ENCODE assay signal across 8 cellular contexts in genomic region chr12:56042430-56043203, GRCh38. TPM values are rescaled to one million over a fixed set of nuclear protein-coding genes. Genes with fewer than 3 reads are reported as not detected.
DNase-seq lines count a peak whose midpoint lies in the region; ATAC-seq and TF ChIP-seq lines count a peak whose summit lies in the region.

No MANE protein-coding gene starts in this region.

- peak overlapping the region; percentile 78 to 91 (median 86) for H3K4me3 ChIP-seq in mammary epithelial cell (replicated peaks in 1 of 3; ENCODE audit: insufficient read depth in 1 of 3, low read depth in 2 of 3, low read length in 3 of 3)
- H3K4me3 ChIP-seq in mononuclear cell (ENCODE audit: low read length): peak overlapping the region; percentile 66

- dilution Hi-C loops in mammary epithelial cell (cut with HindIII; ENCODE audit: low sequenced_read_pairs): loop anchor here (5.0 kb wide), 1 partner anchor 45 kb away; the partner anchor contains the start of gene SUOX

- no peaks in the 10 kb centered on the region for H3K27me3 Mint-ChIP-seq in stimulated activated naive CD8-positive, alpha-beta T cell treated with anti-CD3 and anti-CD28 coated beads, Interleukin-15, Interleukin-2, amounts not matched to agents 100 ng/mL and 50 ng/mL, for 24 hours

- ATAC-seq in stimulated activated naive CD8-positive, alpha-beta T cell treated with anti-CD3 and anti-CD28 coated beads, Interleukin-15, Interleukin-2, amounts not matched to agents 100 U/mL and 50 U/mL, for 24 hours: no peak
- no peak for ATAC-seq in GM18868 (IDR thresholded peaks at IDR 0.05; ENCODE audit: unreplicated experiment)
- ATAC-seq in HG02970 (IDR thresholded peaks at IDR 0.05; ENCODE audit: low FRiP score, unreplicated experiment): no peak

- H3K9me3 Mint-ChIP-seq in stimulated activated naive CD8-positive, alpha-beta T cell treated with anti-CD3 and anti-CD28 coated beads, Interleukin-15, Interleukin-2, amounts not matched to agents 100 ng/mL and 50 ng/mL, for 24 hours: no peaks in the 10 kb centered on the region

- peak overlapping the region; percentile 95 for H2AFZ ChIP-seq in mammary epithelial cell (ENCODE audit: low read depth, low read length)

- H3K27ac Mint-ChIP-seq in stimulated activated naive CD8-positive, alpha-beta T cell treated with anti-CD3 and anti-CD28 coated beads, Interleukin-15, Interleukin-2, amounts not matched to agents 100 ng/mL and 50 ng/mL, for 24 hours: peak overlapping the region; percentile 98

- peaks cover 29% of the 10 kb centered on the region for H3K79me2 ChIP-seq in mammary epithelial cell (ENCODE audit: insufficient read depth, low read length)

- BruUV-seq in mammary epithelial cell (replicated peaks; lab: Mats Ljungman, UMichigan): TSS peak; percentile 85

- H3K4me2 ChIP-seq in mammary epithelial cell (ENCODE audit: insufficient read depth, low read depth, low read length): peak overlapping the region; percentile 86

- H3K27me3 ChIP-seq in mammary epithelial cell (ENCODE audit: insufficient read depth, low read length) (no peaks in the 10 kb centered on the region), mononuclear cell (ENCODE audit: insufficient read depth, low read length) (no peaks in the 10 kb centered on the region)

- H3K4me1 ChIP-seq in mammary epithelial cell (ENCODE audit: insufficient read depth, low read length) (peaks cover 19% of the 10 kb centered on the region), mononuclear cell (ENCODE audit: insufficient read depth, low read length) (peaks cover 21% of the 10 kb centered on the region)

- peak overlapping the region; percentile 91 for H3K27ac ChIP-seq in mammary epithelial cell (ENCODE audit: insufficient read depth, low read depth, low read length)

- intact Hi-C loops in mammary epithelial cell (cut with micrococcal nuclease): loop anchor here (1.0 to 10.0 kb wide), 3 partner anchors 74 to 225 kb away; partner anchors contain the start of genes NABP2, ORMDL2, RNF41 and RPL41

- H3K9me3 ChIP-seq in mammary epithelial cell (replicated peaks; ENCODE audit: insufficient read depth, low read length) (no peaks in the 10 kb centered on the region), mononuclear cell (ENCODE audit: low read depth, low read length) (no peaks in the 10 kb centered on the region)

- in situ Hi-C loops in mammary epithelial cell (cut with MboI; ENCODE audit: low sequenced_read_pairs in 2 of 2): loop anchor here in 1 of 2 donors (10.0 kb wide), 1 partner anchor 72 kb away; the partner anchor contains the start of genes RPL41 and ZC3H10

- CTCF ChIA-PET in mammary epithelial cell (lab: Charles Lee; ENCODE audit: low non-redundant PET): no interaction called here

- DNase-seq in stimulated activated naive CD8-positive, alpha-beta T cell treated with anti-CD3 and anti-CD28 coated beads, Interleukin-15, Interleukin-2, amounts not matched to agents 100 U/mL and 50 U/mL, for 24 hours: no peak
- DNase-seq in mammary epithelial cell: no peak
- no peak for DNase-seq in NCI-H1694 (lab: John Stamatoyannopoulos, UW)
- DNase-seq in NCI-H187 treated with DMSO at 0.1 percent for 48 hours (lab: John Stamatoyannopoulos, UW): no peak

- no peak for TF ChIP-seq CTCF in mammary epithelial cell (conservative IDR thresholded peaks at IDR 0.05 in 1 of 2, IDR thresholded peaks at IDR 0.05 in 1 of 2; ENCODE audit: extremely low read depth in 1 of 2, insufficient read depth in 1 of 2, low read depth in 1 of 2, low read length in 2 of 2)

- no peaks in the 10 kb centered on the region for H4K20me1 ChIP-seq in mammary epithelial cell (ENCODE audit: insufficient read depth, low read length)

- peak overlapping the region; percentile 98 for H3K4me3 Mint-ChIP-seq in stimulated activated naive CD8-positive, alpha-beta T cell treated with anti-CD3 and anti-CD28 coated beads, Interleukin-15, Interleukin-2, amounts not matched to agents 100 ng/mL and 50 ng/mL, for 24 hours

- H3K36me3 ChIP-seq in mammary epithelial cell (ENCODE audit: insufficient read depth, low read length): peaks cover 28% of the 10 kb centered on the region

- 9% methylated on average over 24 of the region's 29 CpGs for WGBS in mammary epithelial cell (ENCODE audit: low coverage, missing lambda C conversion rate)

- peaks cover 44% of the 10 kb centered on the region for H3K36me3 Mint-ChIP-seq in stimulated activated naive CD8-positive, alpha-beta T cell treated with anti-CD3 and anti-CD28 coated beads, Interleukin-15, Interleukin-2, amounts not matched to agents 100 ng/mL and 50 ng/mL, for 24 hours (ENCODE audit: low read depth)

- H3K9ac ChIP-seq in mammary epithelial cell (ENCODE audit: insufficient read depth, low read length): peak overlapping the region; percentile 97

- peaks cover 79% of the 10 kb centered on the region for H3K4me1 Mint-ChIP-seq in stimulated activated naive CD8-positive, alpha-beta T cell treated with anti-CD3 and anti-CD28 coated beads, Interleukin-15, Interleukin-2, amounts not matched to agents 100 ng/mL and 50 ng/mL, for 24 hours (ENCODE audit: low read depth)

RNA-seq across cellular contexts. Expression of gene RPS26, which starts 0.9 kb away (rescaled TPM):
- total RNA-seq in mammary epithelial cell: 100 to 1,000 TPM in 1 of 2 donors, 10 to 100 TPM in 1; 46.4 to 331 TPM
- polyA plus RNA-seq in mammary epithelial cell: 2,291 TPM
- polyA minus RNA-seq in mammary epithelial cell: 218 TPM
- total RNA-seq in mononuclear cell: 1,312 TPM

RNA-seq across cellular contexts. Expression of gene IKZF4, which starts 21.8 kb away (rescaled TPM):
- total RNA-seq in mammary epithelial cell (1 to 10 TPM; 2.2 to 4.4 TPM), mononuclear cell (1.3 TPM)
- 1.9 TPM for polyA plus RNA-seq in mammary epithelial cell
- polyA minus RNA-seq in mammary epithelial cell: 7.5 TPM

RNA-seq across cellular contexts. Expression of gene ERBB3, which starts 37.3 kb away (rescaled TPM):
- 1 to 10 TPM; 2.0 to 3.6 TPM for total RNA-seq in mammary epithelial cell
- 4.0 TPM for polyA plus RNA-seq in mammary epithelial cell
- polyA minus RNA-seq in mammary epithelial cell: 9.6 TPM
- 1.4 TPM for total RNA-seq in mononuclear cell

RNA-seq across cellular contexts. Expression of gene SUOX, which starts 45.5 kb away (rescaled TPM):
- total RNA-seq in mammary epithelial cell (10 to 100 TPM; 10.7 to 14.7 TPM), mononuclear cell (2.4 TPM)
- polyA plus RNA-seq in mammary epithelial cell: 12.2 TPM
- polyA minus RNA-seq in mammary epithelial cell: 24.8 TPM
